ENCODE assay signal across 19 cellular contexts in genomic region chr3:129970603-129971002, GRCh38. TPM values are rescaled to one million over a fixed set of nuclear protein-coding genes. Genes with fewer than 3 reads are reported as not detected.
DNase-seq lines count a peak whose midpoint lies in the region; ATAC-seq, FAIRE-seq and TF ChIP-seq lines count a peak whose summit lies in the region.
"Had no signal": no experiment of that assay in that cellular context is flagged by ENCODE, and none has a peak within 500 bp of the region (broad histone marks: within the 10 kb centered on the region; RNA-seq: fewer than 3 reads in every experiment).

No MANE protein-coding gene starts in this region.

- H2BK120ac ChIP-seq in IMR-90 (ENCODE audit: low read depth, low read length) = no peak overlapping the region

- H2AFZ ChIP-seq in GM23338 (no peak overlapping the region), IMR-90 (replicated peaks; ENCODE audit: low read length, poor library complexity) (no peak overlapping the region)

- H2AK5ac ChIP-seq in IMR-90 (ENCODE audit: low read depth, low read length) = no peak overlapping the region

- peak; percentile 84 for FAIRE-seq in bronchial epithelial cell (lab: Jason Lieb, UNC)
- FAIRE-seq: GM18507, H54, K562 had no signal

- H3K14ac ChIP-seq in IMR-90 (replicated peaks; ENCODE audit: low read depth, low read length) = no peak overlapping the region

- H3K9me3 Mint-ChIP-seq in GM23338 = no peaks in the 10 kb centered on the region; the same call in 1 of the 3 replicates
- no peaks in the 10 kb centered on the region for H3K9me3 Mint-ChIP-seq in naive thymus-derived CD4-positive, alpha-beta T cell
- H3K9me3 Mint-ChIP-seq in CD4-positive, alpha-beta T cell = no peaks in the 10 kb centered on the region

- no peaks in the 10 kb centered on the region for H3K36me3 ChIP-seq in GM23338 (ENCODE audit: insufficient read depth)
- H3K36me3 ChIP-seq in IMR-90 (ENCODE audit: control insufficient read depth, insufficient read depth, low read length) = no peaks in the 10 kb centered on the region
- no peaks in the 10 kb centered on the region for H3K36me3 ChIP-seq in bronchial epithelial cell (ENCODE audit: control insufficient read depth, insufficient read depth, low read length)
- no peaks in the 10 kb centered on the region for H3K36me3 ChIP-seq in naive thymus-derived CD4-positive, alpha-beta T cell (ENCODE audit: control insufficient read depth in 2 of 3, insufficient read depth in 3 of 3, low read length in 3 of 3)
- H3K36me3 ChIP-seq: BLaER1 had no signal

- H4K91ac ChIP-seq in IMR-90 (ENCODE audit: insufficient read depth, low read depth, low read length) = no peak overlapping the region

- H3K9me1 ChIP-seq in IMR-90 (ENCODE audit: insufficient read depth, low read length) = peaks cover 2% of the 10 kb centered on the region; the same call in 1 of the 2 replicates

- H3K4me3 ChIP-seq in GM23338 = peak overlapping the region; percentile 34; the same call in 1 of the 2 replicates
- H3K4me3 ChIP-seq in IMR-90 (ENCODE audit: insufficient read depth, low read depth, low read length) = no peak overlapping the region
- H3K4me3 ChIP-seq in bronchial epithelial cell (ENCODE audit: low read depth, low read length) = no peak overlapping the region
- no peak overlapping the region for H3K4me3 ChIP-seq in naive thymus-derived CD4-positive, alpha-beta T cell (ENCODE audit: low read length)
- H3K4me3 ChIP-seq: BLaER1, K562 had no signal

- no peaks in the 10 kb centered on the region for H3K79me1 ChIP-seq in IMR-90 (ENCODE audit: low read depth in 1 of 2, low read length in 2 of 2)

- H3K4ac ChIP-seq in IMR-90 (ENCODE audit: low read depth, low read length) = no peak overlapping the region

- H3K4me1 ChIP-seq in GM23338 (ENCODE audit: insufficient read depth) (peaks cover 8% of the 10 kb centered on the region), IMR-90 (ENCODE audit: control insufficient read depth, insufficient read depth, low read length) (no peaks in the 10 kb centered on the region; the same call in 1 of the 2 replicates)
- H3K4me1 ChIP-seq in naive thymus-derived CD4-positive, alpha-beta T cell (ENCODE audit: control insufficient read depth in 2 of 2, insufficient read depth in 2 of 2, low read length in 2 of 2) = peaks cover 4 to 8% of the 10 kb centered on the region in 2 donors

- H3K18ac ChIP-seq in IMR-90 (ENCODE audit: low read depth, low read length) = no peak overlapping the region

- no peak overlapping the region for H2BK15ac ChIP-seq in IMR-90 (ENCODE audit: low read depth, low read length)

- TF ChIP-seq RAD21 in IMR-90 (IDR thresholded peaks at IDR 0.05; ENCODE audit: low read length) = no peak

- H3K4me2 ChIP-seq in GM23338 (peak overlapping the region; percentile 67; the same call in 1 of the 2 replicates), IMR-90 (ENCODE audit: low read depth, low read length) (no peak overlapping the region)
- H3K4me2 ChIP-seq: BLaER1 had no signal

- H3F3A ChIP-seq in GM23338 (replicated peaks; ENCODE audit: low read depth) = 0 out of 2 replicates have a peak, but pooled peaks cover 4% of the 10 kb centered on the region

- POLR2A ChIA-PET in IMR-90 (lab: Charles Lee; ENCODE audit: unreplicated experiment) = interaction anchor here (0.7 kb wide), 1 partner anchor 342 kb away, joined by 3 read pairs; no protein-coding TSS in a partner anchor
- POLR2A ChIA-PET in naive thymus-derived CD4-positive, alpha-beta T cell (lab: Charles Lee) = no interaction called here
- POLR2A ChIA-PET in CD4-positive, alpha-beta T cell (lab: Charles Lee) = no interaction called here

- H4K5ac ChIP-seq in IMR-90 (ENCODE audit: low read depth, low read length) = no peak overlapping the region

- DNase-seq in GM23338 (ENCODE audit: low spot score) = no peak
- DNase-seq in IMR-90 = no peak
- no peak for DNase-seq in bronchial epithelial cell (ENCODE audit: low read depth)
- DNase-seq in naive thymus-derived CD4-positive, alpha-beta T cell = no peak
- DNase-seq in C1 segment of cervical spinal cord (lab: John Stamatoyannopoulos, UW) = no peak
- no peak for DNase-seq in CD4-positive, alpha-beta T cell
- DNase-seq: 8988T; AML-193; Calu3; CD4-positive, CD25-positive, alpha-beta regulatory T cell; DMS 273 treated with DMSO at 0.1 percent for 48 hours had no signal

- H3K56ac ChIP-seq in IMR-90 (ENCODE audit: extremely low read depth, insufficient read depth, low read length) = no peak overlapping the region

- no peak overlapping the region for H3K23ac ChIP-seq in IMR-90 (ENCODE audit: low read depth, low read length)

- WGBS in IMR-90 (ENCODE audit: extremely low coverage in 2 of 2, insufficient read length in 1 of 2), 2 experiments = no CpG with 5 or more reads among the region's 3 CpGs

- H3K27ac ChIP-seq in GM23338 (ENCODE audit: low read depth) (no peak overlapping the region), IMR-90 (ENCODE audit: insufficient read depth, low read length) (no peak overlapping the region)
- H3K27ac ChIP-seq in naive thymus-derived CD4-positive, alpha-beta T cell (ENCODE audit: low read depth, low read length) = no peak overlapping the region
- no peak overlapping the region for H3K27ac ChIP-seq in CD4-positive, alpha-beta T cell (ENCODE audit: low read depth, low read length)
- H3K27ac ChIP-seq: BLaER1 had no signal

- no peak overlapping the region for H2BK20ac ChIP-seq in IMR-90 (ENCODE audit: low read depth, low read length)

- no TSS peak for BruUV-seq in IMR-90 (replicated peaks; lab: Mats Ljungman, UMichigan)

- H3K79me2 ChIP-seq in GM23338 (replicated peaks; ENCODE audit: insufficient read depth) = no peaks in the 10 kb centered on the region

- in situ Hi-C loops in IMR-90 (cut with MboI; ENCODE audit: low sequenced_read_pairs) = no loop called here

- dilution Hi-C loops in IMR-90 (cut with HindIII; ENCODE audit: low sequenced_read_pairs, unreplicated experiment) = no loop called here

- no peak for TF ChIP-seq POLR2A in IMR-90 (IDR thresholded peaks at IDR 0.05; ENCODE audit: low read depth, low read length)

- no peak overlapping the region for H4K8ac ChIP-seq in IMR-90 (ENCODE audit: low read depth in 2 of 2, low read length in 2 of 2)

- no peak overlapping the region for H2AK9ac ChIP-seq in IMR-90 (replicated peaks; ENCODE audit: low read depth, low read length, poor library complexity)

- H3K9me3 ChIP-seq in IMR-90 (ENCODE audit: control insufficient read depth, insufficient read depth, low read length) = no peaks in the 10 kb centered on the region; the same call in 1 of the 2 replicates
- no peaks in the 10 kb centered on the region for H3K9me3 ChIP-seq in naive thymus-derived CD4-positive, alpha-beta T cell (ENCODE audit: control insufficient read depth in 2 of 3, low read length in 3 of 3)
- no peaks in the 10 kb centered on the region for H3K9me3 ChIP-seq in CD4-positive, alpha-beta T cell (ENCODE audit: control insufficient read depth, low read length)
- H3K9me3 ChIP-seq: BLaER1 had no signal

- peak overlapping the region; percentile 12 for H3K4me3 Mint-ChIP-seq in GM23338
- no peak overlapping the region for H3K4me3 Mint-ChIP-seq in naive thymus-derived CD4-positive, alpha-beta T cell
- no peak overlapping the region for H3K4me3 Mint-ChIP-seq in CD4-positive, alpha-beta T cell
- H3K4me3 Mint-ChIP-seq: CD4-positive, CD25-positive, alpha-beta regulatory T cell had no signal

- H3K27me3 Mint-ChIP-seq in GM23338 (ENCODE audit: insufficient read depth, low read depth, poor library complexity) = peaks cover 90% of the 10 kb centered on the region
- peaks cover 42 to 53% (median 43%) of the 10 kb centered on the region in 5 donors for H3K27me3 Mint-ChIP-seq in naive thymus-derived CD4-positive, alpha-beta T cell
- H3K27me3 Mint-ChIP-seq in CD4-positive, alpha-beta T cell = peaks cover 42% of the 10 kb centered on the region

- H3K27ac Mint-ChIP-seq in GM23338 = no peak overlapping the region
- no peak overlapping the region for H3K27ac Mint-ChIP-seq in naive thymus-derived CD4-positive, alpha-beta T cell
- H3K27ac Mint-ChIP-seq in CD4-positive, alpha-beta T cell = no peak overlapping the region
- H3K27ac Mint-ChIP-seq: CD4-positive, CD25-positive, alpha-beta regulatory T cell had no signal

- no peak for TF ChIP-seq CTCF in GM23338 (conservative IDR thresholded peaks at IDR 0.05; ENCODE audit: low read depth in 2 of 2)
- TF ChIP-seq CTCF in IMR-90 (conservative IDR thresholded peaks at IDR 0.05; ENCODE audit: low read depth, low read length) = no peak
- no peak for TF ChIP-seq CTCF in bronchial epithelial cell (IDR thresholded peaks at IDR 0.05; ENCODE audit: insufficient read depth, low read length, severe bottlenecking)
- no peak for TF ChIP-seq CTCF in CD4-positive, alpha-beta T cell (IDR thresholded peaks at IDR 0.05)

- intact Hi-C loops in IMR-90 (cut with micrococcal nuclease) = no loop called here
- intact Hi-C loops in naive thymus-derived CD4-positive, alpha-beta T cell (cut with micrococcal nuclease) = no loop called here
- intact Hi-C loops in CD4-positive, alpha-beta T cell (cut with DNase I, micrococcal nuclease) = no loop called here

- H3K9ac ChIP-seq in IMR-90 (ENCODE audit: low read depth, low read length) = no peak overlapping the region
- H3K9ac ChIP-seq: BLaER1 had no signal

- ATAC-seq in GM23338 (no peak), IMR-90 (ENCODE audit: low read depth) (no peak), GM21529 (IDR thresholded peaks at IDR 0.05; ENCODE audit: unreplicated experiment) (no peak)
- ATAC-seq in naive thymus-derived CD4-positive, alpha-beta T cell = peak; percentile 16
- no peak for ATAC-seq in CD4-positive, alpha-beta T cell (ENCODE audit: poor library complexity)
- ATAC-seq: HCT116, K562 had no signal

- CTCF ChIA-PET in IMR-90 (lab: Yijun Ruan, JAX) = interaction anchor here (1.1 kb wide), 1 partner anchor 22 kb away, joined by 4 read pairs; no protein-coding TSS in a partner anchor
- CTCF ChIA-PET in naive thymus-derived CD4-positive, alpha-beta T cell (lab: Charles Lee) = no interaction called here
- CTCF ChIA-PET in CD4-positive, alpha-beta T cell (lab: Charles Lee) = no interaction called here

- H3K27me3 ChIP-seq in GM23338 (ENCODE audit: insufficient read depth) (peaks cover 97% of the 10 kb centered on the region), IMR-90 (ENCODE audit: control insufficient read depth, insufficient read depth, low read length) (peaks cover 80% of the 10 kb centered on the region), bronchial epithelial cell (ENCODE audit: control insufficient read depth, insufficient read depth, low read length) (peaks cover 22% of the 10 kb centered on the region)
- peaks cover 0 to 6% of the 10 kb centered on the region in 2 donors for H3K27me3 ChIP-seq in naive thymus-derived CD4-positive, alpha-beta T cell (ENCODE audit: control insufficient read depth in 2 of 2, insufficient read depth in 2 of 2, low read length in 2 of 2)
- peaks cover 20% of the 10 kb centered on the region for H3K27me3 ChIP-seq in CD4-positive, alpha-beta T cell (ENCODE audit: control insufficient read depth, insufficient read depth, low read length)

- no peaks in the 10 kb centered on the region for H3K9me2 ChIP-seq in GM23338 (ENCODE audit: insufficient read depth)

- H3K4me1 Mint-ChIP-seq in GM23338 = peaks cover 16% of the 10 kb centered on the region
- peaks cover 0 to 13% (median 9%) of the 10 kb centered on the region in 7 donors for H3K4me1 Mint-ChIP-seq in naive thymus-derived CD4-positive, alpha-beta T cell
- H3K4me1 Mint-ChIP-seq in CD4-positive, alpha-beta T cell (ENCODE audit: low read depth) = peaks cover 6% of the 10 kb centered on the region

- peaks cover 19% of the 10 kb centered on the region for H4K20me1 ChIP-seq in GM23338 (replicated peaks; ENCODE audit: insufficient read depth)
- no peaks in the 10 kb centered on the region for H4K20me1 ChIP-seq in IMR-90 (ENCODE audit: insufficient read depth, low read length)

- H2BK5ac ChIP-seq in IMR-90 (ENCODE audit: low read depth, low read length, poor library complexity, severe bottlenecking) = peak overlapping the region; percentile 60

- H3K36me3 Mint-ChIP-seq in GM23338 (ENCODE audit: low read depth) = no peaks in the 10 kb centered on the region
- peaks cover 0 to 1% (median 0%) of the 10 kb centered on the region in 5 donors for H3K36me3 Mint-ChIP-seq in naive thymus-derived CD4-positive, alpha-beta T cell
- H3K36me3 Mint-ChIP-seq in CD4-positive, alpha-beta T cell (ENCODE audit: low read depth) = no peaks in the 10 kb centered on the region
- H3K36me3 Mint-ChIP-seq: CD4-positive, CD25-positive, alpha-beta regulatory T cell had no signal

RNA-seq across cellular contexts. Expression of gene TRH, which starts 3.9 kb away (rescaled TPM):
- 0.28 TPM in 1 of 2 replicates, not detected in the other for total RNA-seq in GM23338 (2014; rRNA removed; shearing (Covaris generic))
- polyA plus RNA-seq in GM23338 (2016; fragmentation: Nextera tagmentation; extraction: Ambion mirVana) = 0.10 TPM in 1 of 2 replicates, not detected in the other
- not detected in 2 replicates for total RNA-seq in IMR-90 (2012; rRNA removed)
- not detected in 2 replicates for polyA plus RNA-seq in IMR-90 (2012; rRNA removed)
- 0.02 and 0.03 TPM in 2 replicates for polyA plus RNA-seq in IMR-90 (2012; cell fraction: cytosol; rRNA removed)
- polyA plus RNA-seq in IMR-90 (2012; cell fraction: nucleus; rRNA removed; ENCODE audit: low replicate concordance) = not detected in 2 replicates
- not detected in 2 replicates for total RNA-seq in bronchial epithelial cell
- total RNA-seq in naive thymus-derived CD4-positive, alpha-beta T cell = not detected
- not detected for polyA plus RNA-seq in naive thymus-derived CD4-positive, alpha-beta T cell
- total RNA-seq in CD4-positive, alpha-beta T cell = not detected
- total RNA-seq: Calu3; CD4-positive, CD25-positive, alpha-beta regulatory T cell; Daoy; HT-29; K562 had no signal
- polyA plus RNA-seq: CD4-positive, CD25-positive, alpha-beta regulatory T cell; K562 had no signal
